ENCODE assay signal across 1 cellular context in the genomic region with DNA sequence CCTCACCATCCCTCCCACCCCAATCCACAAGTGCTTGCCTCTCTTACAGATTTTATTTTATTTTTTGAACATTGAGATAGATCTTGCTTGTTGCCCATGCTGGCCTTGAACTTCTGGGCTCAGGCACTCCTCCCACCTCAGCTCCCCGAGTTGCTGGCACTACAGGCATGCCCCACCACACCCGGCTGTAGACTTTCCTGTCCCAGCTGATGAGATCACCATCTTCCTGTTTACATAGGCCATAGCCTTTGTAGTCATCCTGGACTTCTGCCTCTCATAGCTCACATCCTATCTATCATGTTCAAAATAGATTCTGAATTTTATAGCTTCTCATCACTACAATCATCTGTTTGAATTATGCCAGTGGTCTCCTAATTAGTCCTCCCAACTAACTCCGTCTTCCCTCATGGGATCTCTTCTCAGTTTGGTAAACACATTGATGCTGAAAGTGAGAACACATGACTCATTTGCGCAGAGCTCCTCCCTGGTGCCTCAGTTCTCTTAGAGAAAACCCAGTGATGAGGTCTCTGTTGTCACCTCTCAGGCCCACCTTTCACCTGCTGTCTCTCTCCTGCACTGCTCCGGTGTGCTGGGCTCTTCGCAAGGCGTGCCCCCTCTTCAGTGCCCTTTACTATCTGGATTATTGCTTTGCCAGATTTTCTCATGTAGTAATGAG.
A peak's percentile ranks its signal among the peaks of the same experiment; 100 is the strongest.
TF ChIP-seq lines count a peak whose summit lies in the region.

No MANE protein-coding gene starts in this region.

TF ChIP-seq in HepG2, 621 proteins besides CTCF, POLR2A, EP300 and RAD21 (continued from another document and continues in another):
- TF ChIP-seq ATF2 (CRISPR knock-in tag; IDR thresholded peaks at IDR 0.05) (peak; percentile 50; the same call in 1 of the 2 replicates), HCFC1 (IDR thresholded peaks at IDR 0.05; ENCODE audit: low read depth, low read length) (no peak), NR2F1 (CRISPR knock-in tag; IDR thresholded peaks at IDR 0.05) (no peak), ZNF788 (CRISPR knock-in tag; IDR thresholded peaks at IDR 0.05; ENCODE audit: borderline replicate concordance) (no peak), ZNF530 (CRISPR knock-in tag; IDR thresholded peaks at IDR 0.05; ENCODE audit: low read depth) (no peak), HDAC2 (CRISPR knock-in tag; IDR thresholded peaks at IDR 0.05) (peak; percentile 59; the same call in 1 of the 2 replicates), ELF3 (CRISPR knock-in tag; IDR thresholded peaks at IDR 0.05) (peak; percentile 75), BRF2 (CRISPR knock-in tag; IDR thresholded peaks at IDR 0.05) (no peak), ZEB1 (IDR thresholded peaks at IDR 0.05; ENCODE audit: insufficient replicate concordance, low read depth) (no peak), ZNF558 (CRISPR knock-in tag; IDR thresholded peaks at IDR 0.05; ENCODE audit: borderline replicate concordance) (no peak), RFX5 (IDR thresholded peaks at IDR 0.05; ENCODE audit: low read depth, low read length) (no peak), ZNF207 (IDR thresholded peaks at IDR 0.05; ENCODE audit: borderline replicate concordance) (no peak), CBX2 (IDR thresholded peaks at IDR 0.05; ENCODE audit: low read depth, low read length) (no peak), CBX2 (CRISPR knock-in tag; IDR thresholded peaks at IDR 0.05; ENCODE audit: low read depth) (no peak), RELA (CRISPR knock-in tag; IDR thresholded peaks at IDR 0.05) (no peak), NR2F2 (IDR thresholded peaks at IDR 0.05; ENCODE audit: borderline replicate concordance, low read depth) (no peak), SNAI1 (CRISPR knock-in tag; IDR thresholded peaks at IDR 0.05; ENCODE audit: borderline replicate concordance) (no peak), ZNF777 (CRISPR knock-in tag; IDR thresholded peaks at IDR 0.05) (no peak), IRX3 (CRISPR knock-in tag; IDR thresholded peaks at IDR 0.05; ENCODE audit: borderline replicate concordance, low read depth) (no peak), SOX6 (IDR thresholded peaks at IDR 0.05) (no peak), SOX6 (CRISPR knock-in tag; IDR thresholded peaks at IDR 0.05) (peak; percentile 35; the same call in 1 of the 2 replicates), GABPB1 (CRISPR knock-in tag; IDR thresholded peaks at IDR 0.05) (peak; percentile 35; the same call in 1 of the 2 replicates), NR1H2 (CRISPR knock-in tag; IDR thresholded peaks at IDR 0.05; ENCODE audit: borderline replicate concordance, low read depth) (no peak), ZNF710 (CRISPR knock-in tag; IDR thresholded peaks at IDR 0.05; ENCODE audit: borderline replicate concordance) (peak; percentile 92), ZNF614 (CRISPR knock-in tag; IDR thresholded peaks at IDR 0.05; ENCODE audit: borderline replicate concordance) (no peak), TFAP4 (IDR thresholded peaks at IDR 0.05; ENCODE audit: borderline replicate concordance, low read depth) (peak; percentile 87)
- TF ChIP-seq, protein P1, sequence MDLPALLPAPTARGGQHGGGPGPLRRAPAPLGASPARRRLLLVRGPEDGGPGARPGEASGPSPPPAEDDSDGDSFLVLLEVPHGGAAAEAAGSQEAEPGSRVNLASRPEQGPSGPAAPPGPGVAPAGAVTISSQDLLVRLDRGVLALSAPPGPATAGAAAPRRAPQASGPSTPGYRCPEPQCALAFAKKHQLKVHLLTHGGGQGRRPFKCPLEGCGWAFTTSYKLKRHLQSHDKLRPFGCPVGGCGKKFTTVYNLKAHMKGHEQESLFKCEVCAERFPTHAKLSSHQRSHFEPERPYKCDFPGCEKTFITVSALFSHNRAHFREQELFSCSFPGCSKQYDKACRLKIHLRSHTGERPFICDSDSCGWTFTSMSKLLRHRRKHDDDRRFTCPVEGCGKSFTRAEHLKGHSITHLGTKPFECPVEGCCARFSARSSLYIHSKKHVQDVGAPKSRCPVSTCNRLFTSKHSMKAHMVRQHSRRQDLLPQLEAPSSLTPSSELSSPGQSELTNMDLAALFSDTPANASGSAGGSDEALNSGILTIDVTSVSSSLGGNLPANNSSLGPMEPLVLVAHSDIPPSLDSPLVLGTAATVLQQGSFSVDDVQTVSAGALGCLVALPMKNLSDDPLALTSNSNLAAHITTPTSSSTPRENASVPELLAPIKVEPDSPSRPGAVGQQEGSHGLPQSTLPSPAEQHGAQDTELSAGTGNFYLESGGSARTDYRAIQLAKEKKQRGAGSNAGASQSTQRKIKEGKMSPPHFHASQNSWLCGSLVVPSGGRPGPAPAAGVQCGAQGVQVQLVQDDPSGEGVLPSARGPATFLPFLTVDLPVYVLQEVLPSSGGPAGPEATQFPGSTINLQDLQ (CRISPR knock-in tag; IDR thresholded peaks at IDR 0.05), result no peak
- TF ChIP-seq, protein P2, sequence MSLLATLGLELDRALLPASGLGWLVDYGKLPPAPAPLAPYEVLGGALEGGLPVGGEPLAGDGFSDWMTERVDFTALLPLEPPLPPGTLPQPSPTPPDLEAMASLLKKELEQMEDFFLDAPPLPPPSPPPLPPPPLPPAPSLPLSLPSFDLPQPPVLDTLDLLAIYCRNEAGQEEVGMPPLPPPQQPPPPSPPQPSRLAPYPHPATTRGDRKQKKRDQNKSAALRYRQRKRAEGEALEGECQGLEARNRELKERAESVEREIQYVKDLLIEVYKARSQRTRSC (CRISPR knock-in tag; IDR thresholded peaks at IDR 0.05; ENCODE audit: low read depth), result no peak
- TF ChIP-seq, protein P3, sequence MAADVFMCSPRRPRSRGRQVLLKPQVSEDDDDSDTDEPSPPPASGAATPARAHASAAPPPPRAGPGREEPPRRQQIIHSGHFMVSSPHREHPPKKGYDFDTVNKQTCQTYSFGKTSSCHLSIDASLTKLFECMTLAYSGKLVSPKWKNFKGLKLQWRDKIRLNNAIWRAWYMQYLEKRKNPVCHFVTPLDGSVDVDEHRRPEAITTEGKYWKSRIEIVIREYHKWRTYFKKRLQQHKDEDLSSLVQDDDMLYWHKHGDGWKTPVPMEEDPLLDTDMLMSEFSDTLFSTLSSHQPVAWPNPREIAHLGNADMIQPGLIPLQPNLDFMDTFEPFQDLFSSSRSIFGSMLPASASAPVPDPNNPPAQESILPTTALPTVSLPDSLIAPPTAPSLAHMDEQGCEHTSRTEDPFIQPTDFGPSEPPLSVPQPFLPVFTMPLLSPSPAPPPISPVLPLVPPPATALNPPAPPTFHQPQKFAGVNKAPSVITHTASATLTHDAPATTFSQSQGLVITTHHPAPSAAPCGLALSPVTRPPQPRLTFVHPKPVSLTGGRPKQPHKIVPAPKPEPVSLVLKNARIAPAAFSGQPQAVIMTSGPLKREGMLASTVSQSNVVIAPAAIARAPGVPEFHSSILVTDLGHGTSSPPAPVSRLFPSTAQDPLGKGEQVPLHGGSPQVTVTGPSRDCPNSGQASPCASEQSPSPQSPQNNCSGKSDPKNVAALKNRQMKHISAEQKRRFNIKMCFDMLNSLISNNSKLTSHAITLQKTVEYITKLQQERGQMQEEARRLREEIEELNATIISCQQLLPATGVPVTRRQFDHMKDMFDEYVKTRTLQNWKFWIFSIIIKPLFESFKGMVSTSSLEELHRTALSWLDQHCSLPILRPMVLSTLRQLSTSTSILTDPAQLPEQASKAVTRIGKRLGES (CRISPR knock-in tag; IDR thresholded peaks at IDR 0.05; ENCODE audit: borderline replicate concordance), result no peak
- TF ChIP-seq, protein P4, sequence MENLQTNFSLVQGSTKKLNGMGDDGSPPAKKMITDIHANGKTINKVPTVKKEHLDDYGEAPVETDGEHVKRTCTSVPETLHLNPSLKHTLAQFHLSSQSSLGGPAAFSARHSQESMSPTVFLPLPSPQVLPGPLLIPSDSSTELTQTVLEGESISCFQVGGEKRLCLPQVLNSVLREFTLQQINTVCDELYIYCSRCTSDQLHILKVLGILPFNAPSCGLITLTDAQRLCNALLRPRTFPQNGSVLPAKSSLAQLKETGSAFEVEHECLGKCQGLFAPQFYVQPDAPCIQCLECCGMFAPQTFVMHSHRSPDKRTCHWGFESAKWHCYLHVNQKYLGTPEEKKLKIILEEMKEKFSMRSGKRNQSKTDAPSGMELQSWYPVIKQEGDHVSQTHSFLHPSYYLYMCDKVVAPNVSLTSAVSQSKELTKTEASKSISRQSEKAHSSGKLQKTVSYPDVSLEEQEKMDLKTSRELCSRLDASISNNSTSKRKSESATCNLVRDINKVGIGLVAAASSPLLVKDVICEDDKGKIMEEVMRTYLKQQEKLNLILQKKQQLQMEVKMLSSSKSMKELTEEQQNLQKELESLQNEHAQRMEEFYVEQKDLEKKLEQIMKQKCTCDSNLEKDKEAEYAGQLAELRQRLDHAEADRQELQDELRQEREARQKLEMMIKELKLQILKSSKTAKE (CRISPR knock-in tag; IDR thresholded peaks at IDR 0.05; ENCODE audit: borderline replicate concordance), result peak; percentile 62; the same call in 1 of the 2 replicates
- TF ChIP-seq, protein P5, sequence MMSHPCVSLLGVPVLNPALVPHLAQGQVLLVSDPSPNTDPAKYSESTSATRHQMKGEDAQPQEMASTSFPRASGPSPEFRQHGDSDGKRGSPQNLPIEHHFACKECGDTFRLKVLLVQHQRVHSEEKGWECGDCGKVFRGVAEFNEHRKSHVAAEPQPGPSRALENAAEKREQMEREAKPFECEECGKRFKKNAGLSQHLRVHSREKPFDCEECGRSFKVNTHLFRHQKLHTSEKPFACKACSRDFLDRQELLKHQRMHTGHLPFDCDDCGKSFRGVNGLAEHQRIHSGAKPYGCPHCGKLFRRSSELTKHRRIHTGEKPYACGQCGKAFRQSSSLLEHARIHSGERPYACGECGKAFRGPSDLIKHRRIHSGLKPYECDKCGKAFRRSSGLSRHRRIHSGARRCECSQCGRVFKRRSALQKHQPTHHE (CRISPR knock-in tag; IDR thresholded peaks at IDR 0.05; ENCODE audit: borderline replicate concordance), result no peak
- TF ChIP-seq, protein P6, sequence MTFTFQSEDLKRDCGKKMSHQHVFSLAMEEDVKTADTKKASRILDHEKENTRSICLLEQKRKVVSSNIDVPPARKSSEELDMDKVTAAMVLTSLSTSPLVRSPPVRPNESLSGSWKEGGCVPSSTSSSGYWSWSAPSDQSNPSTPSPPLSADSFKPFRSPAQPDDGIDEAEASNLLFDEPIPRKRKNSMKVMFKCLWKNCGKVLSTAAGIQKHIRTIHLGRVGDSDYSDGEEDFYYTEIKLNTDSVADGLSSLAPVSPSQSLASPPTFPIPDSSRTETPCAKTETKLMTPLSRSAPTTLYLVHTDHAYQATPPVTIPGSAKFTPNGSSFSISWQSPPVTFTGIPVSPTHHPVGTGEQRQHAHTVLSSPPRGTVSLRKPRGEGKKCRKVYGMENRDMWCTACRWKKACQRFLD (CRISPR knock-in tag; IDR thresholded peaks at IDR 0.05; ENCODE audit: borderline replicate concordance), result no peak
- TF ChIP-seq, protein P7, sequence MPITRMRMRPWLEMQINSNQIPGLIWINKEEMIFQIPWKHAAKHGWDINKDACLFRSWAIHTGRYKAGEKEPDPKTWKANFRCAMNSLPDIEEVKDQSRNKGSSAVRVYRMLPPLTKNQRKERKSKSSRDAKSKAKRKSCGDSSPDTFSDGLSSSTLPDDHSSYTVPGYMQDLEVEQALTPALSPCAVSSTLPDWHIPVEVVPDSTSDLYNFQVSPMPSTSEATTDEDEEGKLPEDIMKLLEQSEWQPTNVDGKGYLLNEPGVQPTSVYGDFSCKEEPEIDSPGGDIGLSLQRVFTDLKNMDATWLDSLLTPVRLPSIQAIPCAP (CRISPR knock-in tag; IDR thresholded peaks at IDR 0.05; ENCODE audit: low read depth), result no peak
- TF ChIP-seq, protein P8, sequence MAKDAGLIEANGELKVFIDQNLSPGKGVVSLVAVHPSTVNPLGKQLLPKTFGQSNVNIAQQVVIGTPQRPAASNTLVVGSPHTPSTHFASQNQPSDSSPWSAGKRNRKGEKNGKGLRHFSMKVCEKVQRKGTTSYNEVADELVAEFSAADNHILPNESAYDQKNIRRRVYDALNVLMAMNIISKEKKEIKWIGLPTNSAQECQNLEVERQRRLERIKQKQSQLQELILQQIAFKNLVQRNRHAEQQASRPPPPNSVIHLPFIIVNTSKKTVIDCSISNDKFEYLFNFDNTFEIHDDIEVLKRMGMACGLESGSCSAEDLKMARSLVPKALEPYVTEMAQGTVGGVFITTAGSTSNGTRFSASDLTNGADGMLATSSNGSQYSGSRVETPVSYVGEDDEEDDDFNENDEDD (CRISPR knock-in tag; IDR thresholded peaks at IDR 0.05; ENCODE audit: borderline replicate concordance), result no peak
